ENCODE assay signal across 18 cellular contexts in the genomic region with DNA sequence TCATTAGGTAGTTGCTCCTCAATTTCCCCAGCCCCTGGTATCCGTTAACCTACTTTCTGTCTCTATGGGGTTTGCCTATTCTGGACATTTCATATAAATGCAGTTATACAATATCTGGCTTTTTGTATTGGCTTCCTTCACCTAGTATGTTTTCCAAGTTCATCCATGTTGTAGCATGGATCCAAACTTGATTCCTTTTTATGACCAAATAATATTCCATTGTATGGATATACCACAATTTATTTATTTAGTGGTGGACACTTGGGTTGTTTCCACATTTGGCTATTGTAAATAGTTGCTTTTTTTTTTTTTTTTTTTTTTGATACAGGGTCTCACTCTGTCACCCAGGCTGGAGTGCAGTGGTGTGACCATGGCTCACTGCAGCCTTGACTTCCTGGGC. TPM values are rescaled to one million over a fixed set of nuclear protein-coding genes. Genes with fewer than 3 reads are reported as not detected.
A peak's percentile ranks its signal among the peaks of the same experiment; 100 is the strongest.
DNase-seq lines count a peak whose midpoint lies in the region; ATAC-seq and TF ChIP-seq lines count a peak whose summit lies in the region.
"Had no signal": no experiment of that assay in that cellular context is flagged by ENCODE, and none has a peak within 500 bp of the region (broad histone marks: within the 10 kb centered on the region; RNA-seq: fewer than 3 reads in every experiment).

No MANE protein-coding gene starts in this region.

- WGBS in SK-N-SH (ENCODE audit: low lambda C conversion rate): 97% methylated on average over 1 of the region's 1 CpG
- WGBS in endodermal cell (ENCODE audit: insufficient coverage in 1 of 2, insufficient read length in 1 of 2), 2 experiments: 100% methylated on average over 1 of the region's 1 CpG

- H3K4me1 Mint-ChIP-seq in endodermal cell: peaks cover 16% of the 10 kb centered on the region

- POLR2A ChIA-PET in SK-N-SH (lab: Yijun Ruan, JAX) (no interaction called here), HEK293 (lab: Yijun Ruan, JAX) (no interaction called here)

- H2AFZ ChIP-seq in SK-N-SH (ENCODE audit: low read depth): no peak overlapping the region

- peaks cover 10% of the 10 kb centered on the region for H3F3A ChIP-seq in SK-N-SH (replicated peaks; ENCODE audit: insufficient read depth)

- CTCF ChIA-PET in SK-N-SH (lab: Yijun Ruan, JAX) (no interaction called here), HEK293 (lab: Yijun Ruan, JAX) (no interaction called here)

- no peak for TF ChIP-seq CTCF in SK-N-SH (IDR thresholded peaks at IDR 0.05)
- TF ChIP-seq CTCF in HEK293 (tag by site-specific recombination; IDR thresholded peaks at IDR 0.05): no peak
- no peak for TF ChIP-seq CTCF in endodermal cell (conservative IDR thresholded peaks at IDR 0.05)

- no peak overlapping the region for H3K27ac Mint-ChIP-seq in endodermal cell
- H3K27ac Mint-ChIP-seq: B cell; CD4-positive, alpha-beta T cell; CD8-positive, alpha-beta T cell had no signal

- no peaks in the 10 kb centered on the region for H3K27me3 Mint-ChIP-seq in endodermal cell (ENCODE audit: insufficient read depth)

- H3K9me2 ChIP-seq in SK-N-SH: no peaks in the 10 kb centered on the region

- H3K36me3 Mint-ChIP-seq in endodermal cell (ENCODE audit: low read depth): peaks cover 13% of the 10 kb centered on the region
- H3K36me3 Mint-ChIP-seq: CD8-positive, alpha-beta T cell had no signal

- peaks cover 0 to 9% of the 10 kb centered on the region in 2 experiments for H3K36me3 ChIP-seq in SK-N-SH (replicated peaks in 1 of 2; ENCODE audit: control insufficient read depth in 1 of 2, insufficient read depth in 2 of 2, low read length in 1 of 2)
- H3K36me3 ChIP-seq in HEK293 (ENCODE audit: control insufficient read depth in 2 of 2, insufficient read depth in 1 of 2, low read length in 2 of 2): no peaks in the 10 kb centered on the region
- peaks cover 4% of the 10 kb centered on the region for H3K36me3 ChIP-seq in endodermal cell (ENCODE audit: control insufficient read depth, insufficient read depth, low read length)
- no peaks in the 10 kb centered on the region for H3K36me3 ChIP-seq in effector memory CD4-positive, alpha-beta T cell (ENCODE audit: control insufficient read depth, insufficient read depth, low read length)
- H3K36me3 ChIP-seq: BLaER1 treated with 17β-estradiol and CSF1 and Interleukin-3, amounts not matched to agents 10 nM and 100 nM had no signal

- TF ChIP-seq POLR2A in erythroblast (IDR thresholded peaks at IDR 0.05; ENCODE audit: low read length): no peak

- no peak overlapping the region for H3K4me3 Mint-ChIP-seq in endodermal cell
- H3K4me3 Mint-ChIP-seq: B cell; CD4-positive, alpha-beta T cell; CD8-positive, alpha-beta T cell had no signal

- H3K9ac ChIP-seq in SK-N-SH: no peak overlapping the region
- no peak overlapping the region for H3K9ac ChIP-seq in endodermal cell (ENCODE audit: extremely low read depth, low read length, poor library complexity, severe bottlenecking)
- H3K9ac ChIP-seq: BLaER1 treated with 17β-estradiol and CSF1 and Interleukin-3, amounts not matched to agents 10 nM and 100 nM had no signal

- peaks cover 12 to 20% of the 10 kb centered on the region in 2 experiments; a peak in 1 of 4 replicates for H3K4me1 ChIP-seq in SK-N-SH (ENCODE audit: control insufficient read depth in 1 of 2, insufficient read depth in 2 of 2, low read depth in 1 of 2, low read length in 1 of 2)
- peaks cover 8% of the 10 kb centered on the region for H3K4me1 ChIP-seq in HEK293 (ENCODE audit: control insufficient read depth, insufficient read depth, low read length)
- peaks cover 4% of the 10 kb centered on the region for H3K4me1 ChIP-seq in endodermal cell (ENCODE audit: control insufficient read depth, insufficient read depth, low read length)
- no peaks in the 10 kb centered on the region for H3K4me1 ChIP-seq in effector memory CD4-positive, alpha-beta T cell (ENCODE audit: control insufficient read depth, insufficient read depth, low read length, poor library complexity, severe bottlenecking)

- ATAC-seq in SK-N-SH treated with all-trans-retinoic acid at 6 μM for 48 hours: no peak
- ATAC-seq: A549; CD8-positive, alpha-beta T cell had no signal

- TF ChIP-seq RAD21 in SK-N-SH (IDR thresholded peaks at IDR 0.05; ENCODE audit: low read length): no peak

- DNase-seq in SK-N-SH: no peak
- DNase-seq in endodermal cell: no peak
- no peak for DNase-seq in erythroblast (lab: John Stamatoyannopoulos, UW)
- DNase-seq in effector memory CD4-positive, alpha-beta T cell: no peak
- DNase-seq: AML-193; Caco-2; Calu3; CD4-positive, alpha-beta T cell; CD8-positive, alpha-beta T cell; DMS79 treated with DMSO at 0.1 percent for 48 hours; GF-D8 had no signal

- no peak overlapping the region for H3K4me2 ChIP-seq in SK-N-SH
- H3K4me2 ChIP-seq: A549; BLaER1 treated with 17β-estradiol and CSF1 and Interleukin-3, amounts not matched to agents 10 nM and 100 nM had no signal

- no peak overlapping the region for H3K4me3 ChIP-seq in SK-N-SH (ENCODE audit: low read depth in 2 of 2, low read length in 1 of 2)
- H3K4me3 ChIP-seq in HEK293 (ENCODE audit: low read depth, low read length): no peak overlapping the region
- peak overlapping the region; percentile 56 for H3K4me3 ChIP-seq in endodermal cell (ENCODE audit: low read length)
- H3K4me3 ChIP-seq in effector memory CD4-positive, alpha-beta T cell (ENCODE audit: insufficient read depth, low read depth, low read length, poor library complexity, severe bottlenecking): no peak overlapping the region
- H3K4me3 ChIP-seq: A549; BLaER1 treated with 17β-estradiol and CSF1 and Interleukin-3, amounts not matched to agents 10 nM and 100 nM had no signal

- TF ChIP-seq EP300 in SK-N-SH (IDR thresholded peaks at IDR 0.05; ENCODE audit: borderline replicate concordance in 1 of 2, low read depth in 1 of 2, low read length in 1 of 2): no peak

- peaks cover 6% of the 10 kb centered on the region for H3K9me3 Mint-ChIP-seq in endodermal cell
- H3K9me3 Mint-ChIP-seq: CD4-positive, alpha-beta T cell; CD8-positive, alpha-beta T cell had no signal

- peaks cover 87% of the 10 kb centered on the region for H3K79me2 ChIP-seq in SK-N-SH (ENCODE audit: insufficient read depth)

- H4K20me1 ChIP-seq in SK-N-SH (ENCODE audit: insufficient read depth): peaks cover 64% of the 10 kb centered on the region

- no peaks in the 10 kb centered on the region for H3K27me3 ChIP-seq in SK-N-SH (ENCODE audit: insufficient read depth)
- no peaks in the 10 kb centered on the region for H3K27me3 ChIP-seq in endodermal cell (ENCODE audit: control insufficient read depth, insufficient read depth, low read length, poor library complexity, severe bottlenecking)
- H3K27me3 ChIP-seq in effector memory CD4-positive, alpha-beta T cell (replicated peaks; ENCODE audit: control insufficient read depth, insufficient read depth, low read length, poor library complexity, severe bottlenecking): no peaks in the 10 kb centered on the region

- H3K27ac ChIP-seq in SK-N-SH (ENCODE audit: low read depth in 2 of 2, low read length in 1 of 2): no peak overlapping the region
- H3K27ac ChIP-seq in HEK293 (ENCODE audit: extremely low read depth, low read depth, low read length): no peak overlapping the region
- no peak overlapping the region for H3K27ac ChIP-seq in endodermal cell (ENCODE audit: low read depth, low read length)
- no peak overlapping the region for H3K27ac ChIP-seq in effector memory CD4-positive, alpha-beta T cell (ENCODE audit: insufficient read depth, low read length, poor library complexity, severe bottlenecking)
- H3K27ac ChIP-seq: 22Rv1; A549; BLaER1 treated with 17β-estradiol and CSF1 and Interleukin-3, amounts not matched to agents 10 nM and 100 nM; C4-2B had no signal

- H3K9me3 ChIP-seq in SK-N-SH (no peaks in the 10 kb centered on the region), HEK293 (ENCODE audit: control insufficient read depth, insufficient read depth, low read depth, low read length) (no peaks in the 10 kb centered on the region), endodermal cell (ENCODE audit: control insufficient read depth, low read length) (peaks cover 10% of the 10 kb centered on the region)
- H3K9me3 ChIP-seq in effector memory CD4-positive, alpha-beta T cell (ENCODE audit: control insufficient read depth, low read length): no peaks in the 10 kb centered on the region
- H3K9me3 ChIP-seq: Caco-2 had no signal

TF ChIP-seq in SK-N-SH treated with all-trans-retinoic acid at 6 μM for 48 hours, 23 proteins besides CTCF, POLR2A, EP300 and RAD21:
- TF ChIP-seq BACH2 (CRISPR knock-in tag; IDR thresholded peaks at IDR 0.05; ENCODE audit: borderline replicate concordance) (no peak), ZNF8 (CRISPR knock-in tag; IDR thresholded peaks at IDR 0.05) (peak; percentile 93)

TF ChIP-seq in SK-N-SH, 30 proteins besides CTCF, POLR2A, EP300 and RAD21 (continues in another document):
- TF ChIP-seq CHD2 (IDR thresholded peaks at IDR 0.05; ENCODE audit: low read length, partially characterized antibody): no peak
- TF ChIP-seq FOXM1 (IDR thresholded peaks at IDR 0.05; ENCODE audit: low read depth): no peak

TF ChIP-seq in HEK293, 187 proteins besides CTCF, POLR2A, EP300 and RAD21:
- TF ChIP-seq ZNF146 (tag by site-specific recombination; IDR thresholded peaks at IDR 0.05): peak; percentile 75
- no peak for TF ChIP-seq WT1 (tag by site-specific recombination; IDR thresholded peaks at IDR 0.05)

RNA-seq across cellular contexts. Expression of gene EPN2, which starts 15.9 kb away (rescaled TPM):
- polyA plus RNA-seq in SK-N-SH (2012; rRNA removed): 34.5 and 38.9 TPM in 2 replicates
- polyA plus RNA-seq in SK-N-SH (2012; cell fraction: cytosol; rRNA removed): 22.2 and 27.3 TPM in 2 replicates
- polyA plus RNA-seq in SK-N-SH (2012; cell fraction: nucleus; rRNA removed): 53.5 and 63.0 TPM in 2 replicates
- total RNA-seq in endodermal cell: 10 to 100 TPM; 46.0 to 50.9 TPM
- polyA plus RNA-seq in endodermal cell (2013, experiment 1 of 2): 27.7 TPM
- 29.1 TPM for polyA plus RNA-seq in endodermal cell (2013, experiment 2 of 2)
